In genomic region chr12:64729909-64730584, GRCh38 we compare ENCODE assay signal across 10 cellular contexts. TPM values are rescaled to one million over a fixed set of nuclear protein-coding genes. Genes with fewer than 3 reads are reported as not detected.
DNase-seq lines count a peak whose midpoint lies in the region; ATAC-seq and TF ChIP-seq lines count a peak whose summit lies in the region.
"Had no signal": no experiment of that assay in that cellular context is flagged by ENCODE, and none has a peak within 500 bp of the region (broad histone marks: within the 10 kb centered on the region; RNA-seq: fewer than 3 reads in every experiment).

No MANE protein-coding gene starts in this region.

- H3K14ac ChIP-seq in mesenchymal stem cell (ENCODE audit: low read length in 2 of 2), result no peak overlapping the region

- BruUV-seq in OCI-LY7 (replicated peaks; lab: Mats Ljungman, UMichigan) (no TSS peak), Caco-2 (replicated peaks; lab: Mats Ljungman, UMichigan) (no TSS peak)

- no peaks in the 10 kb centered on the region for H3K27me3 Mint-ChIP-seq in Caco-2 (ENCODE audit: insufficient read depth, unreplicated experiment)
- H3K27me3 Mint-ChIP-seq: brain had no signal

- ATAC-seq in GM21447 (IDR thresholded peaks at IDR 0.05; ENCODE audit: unreplicated experiment), result peak; percentile 49

- H3K4me3 ChIP-seq in GM06990 (replicated peaks; ENCODE audit: low read depth, low read length) (no peak overlapping the region), OCI-LY7 (ENCODE audit: low read depth, low read length, poor library complexity, severe bottlenecking) (no peak overlapping the region), mesenchymal stem cell (ENCODE audit: insufficient read depth in 1 of 2, low read depth in 1 of 2, low read length in 2 of 2) (no peak overlapping the region), Caco-2 (ENCODE audit: low read depth, low read length) (no peak overlapping the region)
- H3K4me3 ChIP-seq: SK-N-MC had no signal

- DNase-seq in GM06990 (ENCODE audit: extremely low read depth, insufficient read length) (peak; percentile 14), OCI-LY7 (ENCODE audit: low spot score) (peak; percentile 19), mesenchymal stem cell (peak; percentile 15), substantia nigra (lab: John Stamatoyannopoulos, UW) (no peak), AG08396 (ENCODE audit: low spot score) (no peak), Caco-2 (no peak)
- DNase-seq in stimulated activated CD4-positive, alpha-beta T cell treated with anti-CD3 and anti-CD28 coated beads, Interleukin-4, amount 100 ng/mL, for 24 hours, result no peak

- no peak overlapping the region for H2BK120ac ChIP-seq in mesenchymal stem cell (ENCODE audit: low read depth, low read length)

- H3K9me3 Mint-ChIP-seq in Caco-2 (ENCODE audit: unreplicated experiment), result no peaks in the 10 kb centered on the region
- H3K9me3 Mint-ChIP-seq: brain had no signal

- no peak overlapping the region for H3K4ac ChIP-seq in mesenchymal stem cell (ENCODE audit: low read depth in 1 of 2, low read length in 2 of 2)

- no peak for TF ChIP-seq CTCF in GM06990 (IDR thresholded peaks at IDR 0.05; ENCODE audit: insufficient read depth, low read length, poor library complexity, severe bottlenecking)
- no peak for TF ChIP-seq CTCF in OCI-LY7 (conservative IDR thresholded peaks at IDR 0.05; ENCODE audit: low read length)
- no peak for TF ChIP-seq CTCF in Caco-2 (IDR thresholded peaks at IDR 0.05; ENCODE audit: insufficient read depth in 1 of 2, low read depth in 1 of 2, low read length in 1 of 2, severe bottlenecking in 1 of 2, unreplicated experiment in 1 of 2)

- H3K36me3 ChIP-seq in GM06990 (ENCODE audit: control insufficient read depth, insufficient read depth, low read length), result peaks cover 3% of the 10 kb centered on the region; the same call in 1 of the 2 replicates
- H3K36me3 ChIP-seq in OCI-LY7 (ENCODE audit: insufficient read depth, low read length), result peaks cover 7% of the 10 kb centered on the region; the same call in 1 of the 2 replicates
- H3K36me3 ChIP-seq in mesenchymal stem cell (ENCODE audit: control insufficient read depth in 1 of 2, insufficient read depth in 2 of 2, low read depth in 1 of 2, low read length in 2 of 2), result peaks cover 8 to 85% of the 10 kb centered on the region in 2 experiments
- no peaks in the 10 kb centered on the region; the same call in 1 of the 2 replicates for H3K36me3 ChIP-seq in Caco-2 (ENCODE audit: control insufficient read depth, insufficient read depth, low read length)

- no peaks in the 10 kb centered on the region for H3K79me2 ChIP-seq in OCI-LY7 (ENCODE audit: insufficient read depth, low read depth, low read length)

- H2BK12ac ChIP-seq in mesenchymal stem cell (ENCODE audit: low read length in 2 of 2), result no peak overlapping the region

- H3K4me2 ChIP-seq in OCI-LY7 (ENCODE audit: low read length) (no peak overlapping the region), mesenchymal stem cell (ENCODE audit: low read length, poor library complexity, severe bottlenecking) (no peak overlapping the region)

- POLR2A ChIA-PET in OCI-LY7 (lab: Charles Lee) (interaction anchor here (0.6 to 1.0 kb wide), 4 partner anchors 23 to 378 kb away, joined by 3 to 4 read pairs (median 4); no protein-coding TSS in a partner anchor), Caco-2 (lab: Charles Lee) (no interaction called here)

- no peak overlapping the region for H4K8ac ChIP-seq in mesenchymal stem cell (ENCODE audit: low read length)

- H4K91ac ChIP-seq in mesenchymal stem cell (ENCODE audit: low read length), result no peak overlapping the region

- H3K9me3 ChIP-seq in OCI-LY7 (ENCODE audit: low read length) (no peaks in the 10 kb centered on the region), mesenchymal stem cell (ENCODE audit: control insufficient read depth, low read length) (no peaks in the 10 kb centered on the region), Caco-2 (no peaks in the 10 kb centered on the region)

- H3K4me1 ChIP-seq in OCI-LY7 (ENCODE audit: insufficient read depth, low read length, poor library complexity, severe bottlenecking) (peaks cover 11% of the 10 kb centered on the region), mesenchymal stem cell (ENCODE audit: control insufficient read depth, insufficient read depth, low read depth, low read length) (peaks cover 2% of the 10 kb centered on the region), Caco-2 (no peaks in the 10 kb centered on the region)

- H3K79me1 ChIP-seq in mesenchymal stem cell (replicated peaks; ENCODE audit: low read length, poor library complexity, severe bottlenecking), result no peaks in the 10 kb centered on the region

- WGBS in mesenchymal stem cell, result 57% methylated on average over 1 of the region's 2 CpGs

- H3K36me3 Mint-ChIP-seq in Caco-2 (ENCODE audit: insufficient read depth, unreplicated experiment), result peaks cover 30% of the 10 kb centered on the region

- no peak overlapping the region for H3K27ac Mint-ChIP-seq in Caco-2 (ENCODE audit: unreplicated experiment)

- H4K20me1 ChIP-seq in OCI-LY7 (ENCODE audit: insufficient read depth, low read length), result no peaks in the 10 kb centered on the region

- H3K27me3 ChIP-seq in GM06990 (replicated peaks; ENCODE audit: control insufficient read depth, insufficient read depth, low read length) (no peaks in the 10 kb centered on the region), mesenchymal stem cell (ENCODE audit: control insufficient read depth in 1 of 2, insufficient read depth in 1 of 2, low read length in 2 of 2) (no peaks in the 10 kb centered on the region), Caco-2 (replicated peaks; ENCODE audit: control insufficient read depth, insufficient read depth, low read length) (no peaks in the 10 kb centered on the region)

- no peak overlapping the region for H3K27ac ChIP-seq in OCI-LY7 (ENCODE audit: low read depth, low read length, poor library complexity, severe bottlenecking)
- no peak overlapping the region for H3K27ac ChIP-seq in mesenchymal stem cell (ENCODE audit: low read length, poor library complexity, severe bottlenecking)
- H3K27ac ChIP-seq in substantia nigra (ENCODE audit: low read depth, low read length, poor library complexity, severe bottlenecking), result no peak overlapping the region

- no peak overlapping the region for H2AK5ac ChIP-seq in mesenchymal stem cell (ENCODE audit: low read length, severe bottlenecking)

- H3K9ac ChIP-seq in mesenchymal stem cell (ENCODE audit: low read length), result no peak overlapping the region

- no peaks in the 10 kb centered on the region for H3K4me1 Mint-ChIP-seq in Caco-2 (ENCODE audit: low read depth, unreplicated experiment)

- H3K23ac ChIP-seq in mesenchymal stem cell (ENCODE audit: low read length in 2 of 2), result no peak overlapping the region

- intact Hi-C loops in OCI-LY7 (cut with micrococcal nuclease; ENCODE audit: unreplicated experiment) (no loop called here), Caco-2 (cut with micrococcal nuclease; ENCODE audit: unreplicated experiment) (no loop called here)

- no peak overlapping the region for H2BK5ac ChIP-seq in mesenchymal stem cell (ENCODE audit: low read depth, low read length, poor library complexity, severe bottlenecking)

- H3K4me3 Mint-ChIP-seq in Caco-2 (ENCODE audit: unreplicated experiment), result no peak overlapping the region
- H3K4me3 Mint-ChIP-seq: brain had no signal

- H3K9me2 ChIP-seq in OCI-LY7 (ENCODE audit: insufficient read depth, low read length), result no peaks in the 10 kb centered on the region

- no peak overlapping the region for H2AFZ ChIP-seq in OCI-LY7 (ENCODE audit: low read length)
- H2AFZ ChIP-seq in mesenchymal stem cell (ENCODE audit: low read depth, low read length), result no peak overlapping the region

- no peak overlapping the region for H3K18ac ChIP-seq in mesenchymal stem cell (ENCODE audit: low read depth in 1 of 2, low read length in 2 of 2)

- CTCF ChIA-PET in OCI-LY7 (lab: Charles Lee; ENCODE audit: unreplicated experiment) (interaction anchor here (0.5 kb wide), 1 partner anchor 119 kb away, joined by 6 read pairs; no protein-coding TSS in a partner anchor), Caco-2 (lab: Charles Lee) (no interaction called here)

- no peak overlapping the region for H2BK15ac ChIP-seq in mesenchymal stem cell (ENCODE audit: low read depth, poor library complexity, severe bottlenecking)

RNA-seq across cellular contexts. Expression of gene GNS, which starts 29.2 kb away (rescaled TPM):
- total RNA-seq in OCI-LY7 (2014; rRNA removed; shearing (Covaris generic)), result 8.0 and 9.4 TPM in 2 replicates
- total RNA-seq in OCI-LY7 (2022), result 16.0 and 18.0 TPM in 2 replicates
- polyA plus RNA-seq in mesenchymal stem cell (2013, experiment 1 of 2), result 145 TPM
- 145 TPM for polyA plus RNA-seq in mesenchymal stem cell (2013, experiment 2 of 2)
- total RNA-seq in Caco-2 (2022), result 62.9 and 75.1 TPM in 2 replicates

Comparison
In these comparisons a context has a peak if more than half of its experiments do, and no peak if none do; other contexts are left out.
1. DNase-seq: peak in GM06990 (single experiment), OCI-LY7 (single experiment) and mesenchymal stem cell (single experiment); none in substantia nigra (0 of 49), stimulated activated CD4-positive, alpha-beta T cell treated with anti-CD3 and anti-CD28 coated beads, Interleukin-4, amount 100 ng/mL, for 24 hours (single experiment), AG08396 (single experiment) and Caco-2 (0 of 2).